In genomic region chrX:128759745-128760144, GRCh38 we compare ENCODE assay signal across 20 cellular contexts.
"Had no signal": no experiment of that assay in that cellular context is flagged by ENCODE, and none has a peak within 500 bp of the region (broad histone marks: within the 10 kb centered on the region; RNA-seq: fewer than 3 reads in every experiment).

No MANE protein-coding gene starts in this region.

- ATAC-seq: effector memory CD8-positive, alpha-beta T cell; left lobe of liver; natural killer cell; stimulated activated memory B cell treated with anti-CD40 and anti-IgM and Interleukin-4, amounts not matched to agents 10 μg/mL and 1 μg/mL and 100 μg/mL, for 72 hours; stimulated activated naive CD8-positive, alpha-beta T cell treated with anti-CD3 and anti-CD28 coated beads, Interleukin-15, Interleukin-2, amounts not matched to agents 100 U/mL and 50 U/mL, for 24 hours had no signal

- DNase-seq: cortex of kidney; effector memory CD8-positive, alpha-beta T cell; erythroblast; esophagus squamous epithelium; hypothalamus; immature natural killer cell; kidney; natural killer cell; occipital lobe; ovary; spleen; stimulated activated CD4-positive, alpha-beta T cell treated with anti-CD3 and anti-CD28 coated beads, Interleukin-4, amount 100 ng/mL, for 4 hours; stimulated activated naive CD8-positive, alpha-beta T cell treated with anti-CD3 and anti-CD28 coated beads, Interleukin-15, Interleukin-2, amounts not matched to agents 100 U/mL and 50 U/mL, for 24 hours; substantia nigra; testis; tibial artery had no signal

- H3K27ac ChIP-seq: esophagus squamous epithelium, ovary, skin epidermis, spleen, testis, tibial artery had no signal

- H3K4me3 ChIP-seq: esophagus squamous epithelium, lung, ovary, skin epidermis, spleen, testis, tibial artery had no signal

- H3K4me1 ChIP-seq: esophagus squamous epithelium, spleen, testis, tibial artery had no signal

- H3K36me3 ChIP-seq: esophagus squamous epithelium, ovary, spleen, tibial artery had no signal

- H3K9me3 ChIP-seq: esophagus squamous epithelium, ovary, spleen, testis, tibial artery had no signal

- H3K27me3 ChIP-seq: esophagus squamous epithelium, ovary, spleen, testis, tibial artery had no signal
